9 cellular contexts compared by ENCODE assay signal in genomic region chr19:38653028-38653571, GRCh38. TPM values are rescaled to one million over a fixed set of nuclear protein-coding genes. Genes with fewer than 3 reads are reported as not detected.
DNase-seq lines count a peak whose midpoint lies in the region; ATAC-seq and TF ChIP-seq lines count a peak whose summit lies in the region.
"Had no signal": no experiment of that assay in that cellular context is flagged by ENCODE, and none has a peak within 500 bp of the region (broad histone marks: within the 10 kb centered on the region; RNA-seq: fewer than 3 reads in every experiment).

No MANE protein-coding gene starts in this region.

- no peaks in the 10 kb centered on the region for H3K27me3 Mint-ChIP-seq in activated CD4-positive, alpha-beta memory T cell treated with anti-CD3 and anti-CD28 coated beads, Interleukin-2, amount 10 ng/mL, durations not matched to agents 7 days and 5 days
- no peaks in the 10 kb centered on the region for H3K27me3 Mint-ChIP-seq in activated CD4-positive, alpha-beta memory T cell treated with anti-CD3 and anti-CD28 coated beads for 36 hours

- H3K27me3 ChIP-seq in lower lobe of right lung (ENCODE audit: low read depth), result no peaks in the 10 kb centered on the region
- no peaks in the 10 kb centered on the region for H3K27me3 ChIP-seq in uterus

- DNase-seq in activated CD4-positive, alpha-beta memory T cell treated with anti-CD3 and anti-CD28 coated beads, Interleukin-2, amount 10 ng/mL, durations not matched to agents 7 days and 5 days, result no peak
- DNase-seq in activated CD4-positive, alpha-beta memory T cell treated with anti-CD3 and anti-CD28 coated beads for 36 hours, result no peak
- DNase-seq in cardiac fibroblast (ENCODE audit: low read depth in 2 of 2) (peak; percentile 66 to 72), lower lobe of right lung (no peak), uterus (peak in 1 of 2 donors; percentile 73), H4 (ENCODE audit: low spot score) (no peak), lower leg skin (ENCODE audit: low spot score in 2 of 2) (no peak)
- DNase-seq: C1 segment of cervical spinal cord had no signal

- H3K4me1 ChIP-seq in lower lobe of right lung (peaks cover 90% of the 10 kb centered on the region), uterus (peaks cover 13 to 43% of the 10 kb centered on the region in 2 donors)

- intact Hi-C loops in activated CD4-positive, alpha-beta memory T cell treated with anti-CD3 and anti-CD28 coated beads for 36 hours (cut with micrococcal nuclease), result no loop called here
- intact Hi-C loops in lower lobe of right lung (cut with DNase I) (no loop called here), uterus (cut with DNase I; ENCODE audit: low total_unique reads) (loop anchor here (5.0 kb wide), 1 partner anchor 39 kb away; no protein-coding TSS in a partner anchor), lower leg skin (cut with DNase I; ENCODE audit: low total_unique reads) (no loop called here)

- ATAC-seq in lower lobe of right lung (no peak), HG02870 (IDR thresholded peaks at IDR 0.05; ENCODE audit: unreplicated experiment) (no peak)

- TF ChIP-seq CTCF in cardiac fibroblast (IDR thresholded peaks at IDR 0.05; ENCODE audit: low read depth, low read length), result no peak
- TF ChIP-seq CTCF in lower lobe of right lung (IDR thresholded peaks at IDR 0.05), result no peak
- no peak for TF ChIP-seq CTCF in uterus (IDR thresholded peaks at IDR 0.05)
- no peak for TF ChIP-seq CTCF in lower leg skin (IDR thresholded peaks at IDR 0.05)

- H3K4me3 ChIP-seq in cardiac fibroblast (replicated peaks in 1 of 2; ENCODE audit: low read depth in 2 of 2, low read length in 2 of 2) (no peak overlapping the region), lower lobe of right lung (no peak overlapping the region), uterus (no peak overlapping the region), lower leg skin (ENCODE audit: low read depth, poor library complexity, severe bottlenecking) (no peak overlapping the region)

- H3K27ac ChIP-seq in lower lobe of right lung, result peak overlapping the region; percentile 88
- H3K27ac ChIP-seq in uterus, result peak overlapping the region; percentile 98

- TF ChIP-seq POLR2A in uterus (IDR thresholded peaks at IDR 0.05), result no peak
- no peak for TF ChIP-seq POLR2A in lower leg skin (IDR thresholded peaks at IDR 0.05)

- 13 to 30% methylated on average over 7 of the region's 7 CpGs for WGBS in lower leg skin, 2 donors

- POLR2A ChIA-PET in activated CD4-positive, alpha-beta memory T cell treated with anti-CD3 and anti-CD28 coated beads, Interleukin-2, amount 10 ng/mL, durations not matched to agents 7 days and 5 days (lab: Charles Lee), result no interaction called here
- POLR2A ChIA-PET in activated CD4-positive, alpha-beta memory T cell treated with anti-CD3 and anti-CD28 coated beads for 36 hours (lab: Charles Lee), result interaction anchor here (0.6 kb wide), 1 partner anchor 37 kb away, joined by 4 read pairs; no protein-coding TSS in a partner anchor

- no peaks in the 10 kb centered on the region for H3K9me3 ChIP-seq in lower lobe of right lung
- H3K9me3 ChIP-seq in uterus, result no peaks in the 10 kb centered on the region

- peak overlapping the region; percentile 37 for H3K27ac Mint-ChIP-seq in activated CD4-positive, alpha-beta memory T cell treated with anti-CD3 and anti-CD28 coated beads, Interleukin-2, amount 10 ng/mL, durations not matched to agents 7 days and 5 days
- no peak overlapping the region for H3K27ac Mint-ChIP-seq in activated CD4-positive, alpha-beta memory T cell treated with anti-CD3 and anti-CD28 coated beads for 36 hours

- H3K4me1 Mint-ChIP-seq in activated CD4-positive, alpha-beta memory T cell treated with anti-CD3 and anti-CD28 coated beads, Interleukin-2, amount 10 ng/mL, durations not matched to agents 7 days and 5 days, result peaks cover 95% of the 10 kb centered on the region
- H3K4me1 Mint-ChIP-seq in activated CD4-positive, alpha-beta memory T cell treated with anti-CD3 and anti-CD28 coated beads for 36 hours (ENCODE audit: low read depth), result peaks cover 84% of the 10 kb centered on the region

- peaks cover 77% of the 10 kb centered on the region for H3K36me3 Mint-ChIP-seq in activated CD4-positive, alpha-beta memory T cell treated with anti-CD3 and anti-CD28 coated beads, Interleukin-2, amount 10 ng/mL, durations not matched to agents 7 days and 5 days (ENCODE audit: low read depth)
- peaks cover 12% of the 10 kb centered on the region for H3K36me3 Mint-ChIP-seq in activated CD4-positive, alpha-beta memory T cell treated with anti-CD3 and anti-CD28 coated beads for 36 hours

- H3K36me3 ChIP-seq in lower lobe of right lung (peaks cover 7% of the 10 kb centered on the region), uterus (no peaks in the 10 kb centered on the region)

- H3K4me3 Mint-ChIP-seq in activated CD4-positive, alpha-beta memory T cell treated with anti-CD3 and anti-CD28 coated beads, Interleukin-2, amount 10 ng/mL, durations not matched to agents 7 days and 5 days, result no peak overlapping the region
- no peak overlapping the region for H3K4me3 Mint-ChIP-seq in activated CD4-positive, alpha-beta memory T cell treated with anti-CD3 and anti-CD28 coated beads for 36 hours

- H3K9me3 Mint-ChIP-seq in activated CD4-positive, alpha-beta memory T cell treated with anti-CD3 and anti-CD28 coated beads, Interleukin-2, amount 10 ng/mL, durations not matched to agents 7 days and 5 days, result no peaks in the 10 kb centered on the region
- no peaks in the 10 kb centered on the region for H3K9me3 Mint-ChIP-seq in activated CD4-positive, alpha-beta memory T cell treated with anti-CD3 and anti-CD28 coated beads for 36 hours

- CTCF ChIA-PET in activated CD4-positive, alpha-beta memory T cell treated with anti-CD3 and anti-CD28 coated beads, Interleukin-2, amount 10 ng/mL, durations not matched to agents 7 days and 5 days (lab: Charles Lee), result interaction anchor here (0.5 to 2.2 kb wide), 5 partner anchors 16 to 277 kb away, joined by 3 to 6 read pairs (median 3); partner anchors contain the start of genes FAM98C, MRPS12 and SARS2
- CTCF ChIA-PET in activated CD4-positive, alpha-beta memory T cell treated with anti-CD3 and anti-CD28 coated beads for 36 hours (lab: Charles Lee), result interaction anchor here (0.9 to 1.0 kb wide), 2 partner anchors 137 to 250 kb away, joined by 3 to 5 read pairs; partner anchors contain the start of gene FAM98C

RNA-seq across cellular contexts. Expression of gene ACTN4, which starts 5.7 kb away (rescaled TPM):
- total RNA-seq in activated CD4-positive, alpha-beta memory T cell treated with anti-CD3 and anti-CD28 coated beads, Interleukin-2, amount 10 ng/mL, durations not matched to agents 7 days and 5 days, result 100 to 1,000 TPM; 532 to 534 TPM
- 100 to 1,000 TPM; 267 to 270 TPM for total RNA-seq in activated CD4-positive, alpha-beta memory T cell treated with anti-CD3 and anti-CD28 coated beads for 36 hours
- 454 TPM for total RNA-seq in lower lobe of right lung
- total RNA-seq in uterus, result 100 to 1,000 TPM; 259 to 844 (median 429) TPM
- total RNA-seq in H4 (2014; rRNA removed; shearing (Covaris generic)), result 157 and 262 TPM in 2 replicates
- 100 to 1,000 TPM; 411 to 572 (median 469) TPM for total RNA-seq in lower leg skin

RNA-seq across cellular contexts. Expression of gene EIF3K, which starts 34.1 kb away (rescaled TPM):
- total RNA-seq in activated CD4-positive, alpha-beta memory T cell treated with anti-CD3 and anti-CD28 coated beads, Interleukin-2, amount 10 ng/mL, durations not matched to agents 7 days and 5 days, result 100 to 1,000 TPM; 297 TPM
- total RNA-seq in activated CD4-positive, alpha-beta memory T cell treated with anti-CD3 and anti-CD28 coated beads for 36 hours, result 100 to 1,000 TPM; 273 to 287 TPM
- total RNA-seq in lower lobe of right lung, result 229 TPM
- total RNA-seq in uterus, result 100 to 1,000 TPM; 211 to 441 (median 246) TPM
- 980 and 1,233 TPM in 2 replicates for total RNA-seq in H4 (2014; rRNA removed; shearing (Covaris generic))
- 100 to 1,000 TPM; 417 to 543 (median 453) TPM for total RNA-seq in lower leg skin

RNA-seq across cellular contexts. Expression of gene MAP4K1, which starts 35.3 kb away (rescaled TPM):
- 100 to 1,000 TPM; 374 to 383 TPM for total RNA-seq in activated CD4-positive, alpha-beta memory T cell treated with anti-CD3 and anti-CD28 coated beads, Interleukin-2, amount 10 ng/mL, durations not matched to agents 7 days and 5 days
- total RNA-seq in activated CD4-positive, alpha-beta memory T cell treated with anti-CD3 and anti-CD28 coated beads for 36 hours, result 100 to 1,000 TPM; 205 TPM
- 11.4 TPM for total RNA-seq in lower lobe of right lung
- 1 to 10 TPM in 2 of 4 donors, under 1 TPM in 1, not detected in 1; 0.55 to 4.5 (median 3.6) TPM for total RNA-seq in uterus
- 0.29 and 3.0 TPM in 2 replicates for total RNA-seq in H4 (2014; rRNA removed; shearing (Covaris generic))
- 1 to 10 TPM in 3 of 4 donors, under 1 TPM in 1; 0.80 to 9.8 (median 5.6) TPM for total RNA-seq in lower leg skin

Comparison
In these comparisons a context has a peak if more than half of its experiments do, and no peak if none do; other contexts are left out.
1. DNase-seq: peak in cardiac fibroblast (2 of 2); none in activated CD4-positive, alpha-beta memory T cell treated with anti-CD3 and anti-CD28 coated beads, Interleukin-2, amount 10 ng/mL, durations not matched to agents 7 days and 5 days (single experiment), activated CD4-positive, alpha-beta memory T cell treated with anti-CD3 and anti-CD28 coated beads for 36 hours (single experiment), lower lobe of right lung (single experiment), H4 (single experiment) and lower leg skin (0 of 2).
2. RNA of gene MAP4K1, which starts 35.3 kb away (total RNA-seq): 374 to 383 TPM in activated CD4-positive, alpha-beta memory T cell treated with anti-CD3 and anti-CD28 coated beads, Interleukin-2, amount 10 ng/mL, durations not matched to agents 7 days and 5 days and 205 TPM in activated CD4-positive, alpha-beta memory T cell treated with anti-CD3 and anti-CD28 coated beads for 36 hours; 11.4 TPM in lower lobe of right lung (single experiment), 0.80 to 9.8 TPM in lower leg skin, 0.55 to 4.5 TPM in uterus and 0.29 to 3.0 TPM in H4; every median in the first group is over 10 times any median in the second.